ENCODE assay signal across 15 cellular contexts in the genomic region with DNA sequence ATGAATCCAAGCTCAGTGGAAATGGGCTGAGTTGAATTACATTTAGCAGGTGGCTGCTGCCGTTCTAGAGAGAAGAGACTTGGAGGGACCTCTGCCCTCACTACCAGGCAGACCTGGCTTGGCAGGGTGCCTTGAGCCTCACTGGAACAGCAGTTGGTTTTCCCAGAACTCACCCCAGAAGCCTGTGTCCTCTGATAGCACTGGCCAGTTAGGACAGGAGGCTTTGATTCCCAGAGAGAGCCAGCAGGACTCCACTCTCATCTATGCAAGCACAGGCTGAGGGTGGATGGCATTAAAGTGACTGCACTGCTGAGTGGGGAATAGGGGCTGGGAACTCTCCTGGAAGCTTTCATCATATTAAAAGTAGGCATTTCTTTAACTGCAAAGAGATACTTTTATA. TPM values are rescaled to one million over a fixed set of nuclear protein-coding genes. Genes with fewer than 3 reads are reported as not detected.
DNase-seq lines count a peak whose midpoint lies in the region; ATAC-seq, FAIRE-seq and TF ChIP-seq lines count a peak whose summit lies in the region.
"Had no signal": no experiment of that assay in that cellular context is flagged by ENCODE, and none has a peak within 500 bp of the region (broad histone marks: within the 10 kb centered on the region; RNA-seq: fewer than 3 reads in every experiment).

No MANE protein-coding gene starts in this region.

- peaks cover 40% of the 10 kb centered on the region; the same call in 2 of the 3 replicates for H3K36me3 ChIP-seq in K562 (ENCODE audit: control insufficient read depth, insufficient read depth, low read length)

- H3K4me1 ChIP-seq in K562 (replicated peaks in 1 of 2; ENCODE audit: control insufficient read depth in 2 of 2, insufficient read depth in 2 of 2, low read length in 2 of 2) = peaks cover 5 to 6% of the 10 kb centered on the region in 2 experiments; a peak in 3 of 5 replicates
- peaks cover 2% of the 10 kb centered on the region for H3K4me1 ChIP-seq in right cardiac atrium (ENCODE audit: control insufficient read depth, insufficient read depth, low read length)
- H3K4me1 ChIP-seq: BLaER1, psoas muscle had no signal

- DNase-seq in LoVo (ENCODE audit: low spot score) (peak; percentile 20), K562 (ENCODE audit: extremely low read depth in 1 of 4, low spot score in 3 of 4) (peak in 2 of 4 experiments; percentile 32 to 47), right cardiac atrium (no peak), hepatic stellate cell (ENCODE audit: low spot score) (no peak), NCI-H2227 treated with DMSO at 0.1 percent for 48 hours (lab: John Stamatoyannopoulos, UW) (no peak), epidermal melanocyte (ENCODE audit: insufficient read length, low spot score) (no peak)
- DNase-seq in stimulated activated effector memory CD8-positive, alpha-beta T cell treated with anti-CD3 and anti-CD28 coated beads, Interleukin-12 subunit alpha, Interleukin-12 subunit beta, amount 100 ng/mL, for 72 hours (ENCODE audit: low spot score in 2 of 2) = no peak
- DNase-seq: activated gamma-delta T cell, NCI-H2171 treated with DMSO at 0.1 percent for 48 hours, psoas muscle had no signal

- no peak overlapping the region for H2AFZ ChIP-seq in K562 (ENCODE audit: low read depth, low read length)

- WGBS in K562 (ENCODE audit: insufficient coverage, low coverage, missing lambda C conversion rate) = 33% methylated on average over 1 of the region's 1 CpG
- 55% methylated on average over 1 of the region's 1 CpG for WGBS in right cardiac atrium

- H3K27ac ChIP-seq in K562 (ENCODE audit: extremely low read depth, low read depth, low read length) = no peak overlapping the region
- no peak overlapping the region for H3K27ac ChIP-seq in right cardiac atrium (ENCODE audit: low read length)
- H3K27ac ChIP-seq: BLaER1, psoas muscle had no signal

- intact Hi-C loops in K562 (cut with micrococcal nuclease) (no loop called here), right cardiac atrium (cut with DNase I) (no loop called here)

- CTCF ChIA-PET in K562 (lab: Yijun Ruan, JAX; ENCODE audit: low intra/inter-chr PET ratio) = no interaction called here

- no peak for TF ChIP-seq CTCF in K562 (IDR thresholded peaks at IDR 0.05 in 2 of 3, conservative IDR thresholded peaks at IDR 0.05 in 1 of 3; ENCODE audit: insufficient read depth in 2 of 3, low read depth in 1 of 3, low read length in 3 of 3)

- no peaks in the 10 kb centered on the region for H3K79me2 ChIP-seq in K562 (ENCODE audit: control insufficient read depth, insufficient read depth, low read length)

- POLR2A ChIA-PET in K562 (lab: Yijun Ruan, JAX) = interaction anchor here (0.6 to 1.4 kb wide), 2 partner anchors 9 to 15 kb away, joined by 4 to 6 read pairs; no protein-coding TSS in a partner anchor

- peaks cover 73% of the 10 kb centered on the region for H3K36me3 Mint-ChIP-seq in stimulated activated effector memory CD8-positive, alpha-beta T cell treated with anti-CD3 and anti-CD28 coated beads, Interleukin-12 subunit alpha, Interleukin-12 subunit beta, amount 100 ng/mL, for 72 hours

- TF ChIP-seq EP300 in K562 (IDR thresholded peaks at IDR 0.05; ENCODE audit: low read length) = peak; percentile 41; the same call in 1 of the 2 replicates

- peaks cover 10% of the 10 kb centered on the region for H3K4me1 Mint-ChIP-seq in stimulated activated effector memory CD8-positive, alpha-beta T cell treated with anti-CD3 and anti-CD28 coated beads, Interleukin-12 subunit alpha, Interleukin-12 subunit beta, amount 100 ng/mL, for 72 hours

- peak; percentile 26 for FAIRE-seq in K562 (lab: Jason Lieb, UNC)
- FAIRE-seq: islet of Langerhans had no signal

- H3K9me3 ChIP-seq in K562 (replicated peaks; ENCODE audit: control insufficient read depth, insufficient read depth, low read depth, low read length) (no peaks in the 10 kb centered on the region), right cardiac atrium (ENCODE audit: control insufficient read depth, low read length) (no peaks in the 10 kb centered on the region)
- H3K9me3 ChIP-seq: BLaER1, psoas muscle had no signal

- TF ChIP-seq POLR2A in K562 (conservative IDR thresholded peaks at IDR 0.05) = no peak

- no TSS peak for BruUV-seq in K562 (replicated peaks; lab: Mats Ljungman, UMichigan)

- H3K27me3 ChIP-seq in K562 (ENCODE audit: control insufficient read depth in 2 of 2, insufficient read depth in 2 of 2, low read length in 2 of 2) = no peaks in the 10 kb centered on the region
- H3K27me3 ChIP-seq in right cardiac atrium (ENCODE audit: control insufficient read depth, insufficient read depth) = no peaks in the 10 kb centered on the region
- H3K27me3 ChIP-seq: BLaER1 had no signal

- H3K9me3 Mint-ChIP-seq in stimulated activated effector memory CD8-positive, alpha-beta T cell treated with anti-CD3 and anti-CD28 coated beads, Interleukin-12 subunit alpha, Interleukin-12 subunit beta, amount 100 ng/mL, for 72 hours = no peaks in the 10 kb centered on the region
- H3K9me3 Mint-ChIP-seq: endodermal cell had no signal

- H3K27ac Mint-ChIP-seq in stimulated activated effector memory CD8-positive, alpha-beta T cell treated with anti-CD3 and anti-CD28 coated beads, Interleukin-12 subunit alpha, Interleukin-12 subunit beta, amount 100 ng/mL, for 72 hours = peak overlapping the region; percentile 64

- TF ChIP-seq RAD21 in K562 (CRISPR knock-in tag; conservative IDR thresholded peaks at IDR 0.05 in 1 of 2, IDR thresholded peaks at IDR 0.05 in 1 of 2) = no peak

- H3K4me3 Mint-ChIP-seq in stimulated activated effector memory CD8-positive, alpha-beta T cell treated with anti-CD3 and anti-CD28 coated beads, Interleukin-12 subunit alpha, Interleukin-12 subunit beta, amount 100 ng/mL, for 72 hours = no peak overlapping the region
- H3K4me3 Mint-ChIP-seq: endodermal cell had no signal

- ATAC-seq in K562 = peak; percentile 75
- peak; percentile 29 to 49 for ATAC-seq in right cardiac atrium
- no peak for ATAC-seq in stimulated activated effector memory CD8-positive, alpha-beta T cell treated with anti-CD3 and anti-CD28 coated beads, Interleukin-12 subunit alpha, Interleukin-12 subunit beta, amount 100 ng/mL, for 72 hours
- no peak for ATAC-seq in GM18858 (IDR thresholded peaks at IDR 0.05; ENCODE audit: unreplicated experiment)
- ATAC-seq: HCT116 had no signal

- no peaks in the 10 kb centered on the region for H3K9me1 ChIP-seq in K562 (ENCODE audit: control insufficient read depth, insufficient read depth, low read length)

- no peak overlapping the region for H3K4me3 ChIP-seq in K562
- H3K4me3 ChIP-seq in right cardiac atrium (ENCODE audit: low read length) = no peak overlapping the region
- H3K4me3 ChIP-seq: BLaER1, psoas muscle had no signal

- H4K20me1 ChIP-seq in K562 (replicated peaks; ENCODE audit: control insufficient read depth, insufficient read depth, low read length) = no peaks in the 10 kb centered on the region; the same call in 1 of the 2 replicates
- H4K20me1 ChIP-seq: BLaER1 had no signal

- in situ Hi-C loops in K562 (cut with MboI) = no loop called here

- peak overlapping the region; percentile 12; the same call in 1 of the 2 replicates for H3K4me2 ChIP-seq in K562 (ENCODE audit: insufficient read depth, low read length)
- H3K4me2 ChIP-seq: BLaER1 had no signal

- H3K9ac ChIP-seq in K562 (ENCODE audit: insufficient read depth in 1 of 2, low read depth in 2 of 2, low read length in 2 of 2) = peak overlapping the region in 1 of 2 experiments; percentile 11; a peak in 1 of 4 replicates
- H3K9ac ChIP-seq: BLaER1 had no signal

TF ChIP-seq in K562, 482 proteins besides CTCF, POLR2A, EP300 and RAD21 (continues in another document):
- TF ChIP-seq NFIC (IDR thresholded peaks at IDR 0.05) (peak; percentile 66), KLF10 (CRISPR knock-in tag; IDR thresholded peaks at IDR 0.05) (no peak)

RNA-seq across cellular contexts. Expression of a gene that starts 54.8 kb away (rescaled TPM):
- total RNA-seq in K562 (2011; cell fraction: chromatin; rRNA removed; ENCODE audit: low replicate concordance) = 18.6 and 35.0 TPM in 2 replicates
- total RNA-seq in K562 (2011; cell fraction: nucleolus; rRNA removed) = 9.2 and 13.0 TPM in 2 replicates
- 15.8 and 19.2 TPM in 2 replicates for total RNA-seq in K562 (2011; cell fraction: nucleoplasm; rRNA removed)
- total RNA-seq in K562 (2014; rRNA removed) (11.1 and 16.2 TPM in 2 replicates), K562 (2014; rRNA removed; fragmentation: Illumina TruSeq; extraction: Trizol) (16.7 and 17.2 TPM in 2 replicates), K562 (2015; rRNA removed; fragmentation: Illumina TruSeq; extraction: Trizol) (15.4 and 16.7 TPM in 2 replicates), K562 (2021) (18.2 and 18.6 TPM in 2 replicates), right cardiac atrium (10 to 100 TPM; 11.6 to 18.2 (median 14.4) TPM)
- polyA plus RNA-seq in K562 (2011; rRNA removed) (14.6 and 15.6 TPM in 2 replicates), K562 (2014; fragmentation: Illumina TruSeq; extraction: Trizol) (15.7 and 26.3 TPM in 2 replicates), K562 (2014; fragmentation: Nextera tagmentation; extraction: Ambion mirVana) (1 to 10 TPM; 2.7 to 3.6 TPM), K562 (2014; rRNA removed) (11.0 and 12.7 TPM in 2 replicates), right cardiac atrium (4.5 TPM)
- 7.4 and 9.4 TPM in 2 replicates for polyA plus RNA-seq in K562 (2011; cell fraction: cytosol; rRNA removed)
- polyA plus RNA-seq in K562 (2011; cell fraction: nucleus; rRNA removed) = 22.9 and 23.7 TPM in 2 replicates
- polyA plus RNA-seq in K562 (2012) = 8.6 and 11.8 TPM in 2 replicates
- polyA minus RNA-seq in K562 (2011; rRNA and poly(A)+ RNA removed) = 8.5 and 8.8 TPM in 2 replicates
- polyA minus RNA-seq in K562 (2011; cell fraction: cytosol; rRNA and poly(A)+ RNA removed) = 5.4 and 8.7 TPM in 2 replicates
- polyA minus RNA-seq in K562 (2011; cell fraction: nucleus; rRNA and poly(A)+ RNA removed) = 4.3 and 8.6 TPM in 2 replicates

RNA-seq across cellular contexts. Expression of a gene that starts 55.5 kb away (rescaled TPM):
- 13.2 and 19.2 TPM in 2 replicates for total RNA-seq in K562 (2011; cell fraction: chromatin; rRNA removed; ENCODE audit: low replicate concordance)
- total RNA-seq in K562 (2011; cell fraction: nucleolus; rRNA removed) = 6.5 and 9.9 TPM in 2 replicates
- total RNA-seq in K562 (2011; cell fraction: nucleoplasm; rRNA removed) = 12.8 and 15.0 TPM in 2 replicates
- total RNA-seq in K562 (2014; rRNA removed) = 60.5 and 66.3 TPM in 2 replicates
- total RNA-seq in K562 (2014; rRNA removed; fragmentation: Illumina TruSeq; extraction: Trizol) = 83.0 and 97.2 TPM in 2 replicates
- total RNA-seq in K562 (2015; rRNA removed; fragmentation: Illumina TruSeq; extraction: Trizol) = 78.8 and 87.7 TPM in 2 replicates
- 52.6 and 55.0 TPM in 2 replicates for total RNA-seq in K562 (2021)
- 35.3 and 51.9 TPM in 2 replicates for polyA plus RNA-seq in K562 (2011; rRNA removed)
- 27.0 and 34.0 TPM in 2 replicates for polyA plus RNA-seq in K562 (2011; cell fraction: cytosol; rRNA removed)
- 9.7 and 12.5 TPM in 2 replicates for polyA plus RNA-seq in K562 (2011; cell fraction: nucleus; rRNA removed)
- 66.6 and 72.0 TPM in 2 replicates for polyA plus RNA-seq in K562 (2012)
- polyA plus RNA-seq in K562 (2014; fragmentation: Illumina TruSeq; extraction: Trizol) = 109 and 130 TPM in 2 replicates
- 100 to 1,000 TPM; 121 to 173 TPM for polyA plus RNA-seq in K562 (2014; fragmentation: Nextera tagmentation; extraction: Ambion mirVana)
- polyA plus RNA-seq in K562 (2014; rRNA removed) = 83.3 and 98.4 TPM in 2 replicates
- 47.9 and 51.0 TPM in 2 replicates for polyA minus RNA-seq in K562 (2011; rRNA and poly(A)+ RNA removed)
- 15.5 and 16.9 TPM in 2 replicates for polyA minus RNA-seq in K562 (2011; cell fraction: cytosol; rRNA and poly(A)+ RNA removed)
- polyA minus RNA-seq in K562 (2011; cell fraction: nucleus; rRNA and poly(A)+ RNA removed) = 5.8 and 10.2 TPM in 2 replicates
- 100 to 1,000 TPM in 1 of 4 donors, 10 to 100 TPM in 3; 79.0 to 107 (median 86.8) TPM for total RNA-seq in right cardiac atrium
- 133 TPM for polyA plus RNA-seq in right cardiac atrium

Comparison
In these comparisons a context has a peak if more than half of its experiments do, and no peak if none do; other contexts are left out.
1. ATAC-seq: peak in K562 (single experiment) and right cardiac atrium (2 of 2); none in stimulated activated effector memory CD8-positive, alpha-beta T cell treated with anti-CD3 and anti-CD28 coated beads, Interleukin-12 subunit alpha, Interleukin-12 subunit beta, amount 100 ng/mL, for 72 hours (single experiment) and GM18858 (single experiment).